ENCODE assay signal across 15 cellular contexts in the genomic region with DNA sequence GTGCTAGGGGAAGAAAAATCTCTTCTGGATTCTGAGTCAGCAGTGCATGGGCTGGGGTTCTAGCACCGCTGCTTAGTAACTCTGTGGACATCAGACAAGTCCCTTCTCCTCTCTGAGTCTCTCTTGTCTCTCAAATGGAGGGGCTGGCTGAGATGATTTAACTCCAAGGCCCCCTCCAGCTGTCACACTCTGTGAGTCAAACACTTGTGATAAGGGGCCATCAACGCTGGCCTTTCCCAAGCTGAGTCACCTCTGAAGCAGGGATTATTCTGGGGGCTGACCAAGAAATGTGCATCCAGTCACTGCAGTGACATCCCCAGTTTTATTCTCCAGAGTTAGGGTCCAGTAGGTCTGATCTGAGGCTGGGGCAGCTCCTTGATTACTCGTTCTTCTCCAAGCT.
DNase-seq lines count a peak whose midpoint lies in the region; ATAC-seq, FAIRE-seq and TF ChIP-seq lines count a peak whose summit lies in the region.
"Had no signal": no experiment of that assay in that cellular context is flagged by ENCODE, and none has a peak within 500 bp of the region (broad histone marks: within the 10 kb centered on the region; RNA-seq: fewer than 3 reads in every experiment).

No MANE protein-coding gene starts in this region.

- intact Hi-C loops in sigmoid colon (cut with DNase I), result no loop called here

- H3F3A ChIP-seq in smooth muscle cell (ENCODE audit: low read depth), result peaks cover 7% of the 10 kb centered on the region

- TF ChIP-seq EP300 in sigmoid colon (IDR thresholded peaks at IDR 0.05), result no peak

- no peaks in the 10 kb centered on the region for H3K9me3 ChIP-seq in astrocyte (ENCODE audit: insufficient read depth, low read depth, low read length)
- no peaks in the 10 kb centered on the region for H3K9me3 ChIP-seq in smooth muscle cell (replicated peaks; ENCODE audit: low read depth)
- no peaks in the 10 kb centered on the region for H3K9me3 ChIP-seq in sigmoid colon

- H3K36me3 Mint-ChIP-seq in astrocyte (ENCODE audit: low read depth, unreplicated experiment), result no peaks in the 10 kb centered on the region
- no peaks in the 10 kb centered on the region for H3K36me3 Mint-ChIP-seq in effector memory CD8-positive, alpha-beta T cell (ENCODE audit: insufficient read depth)

- H4K20me1 ChIP-seq in astrocyte (ENCODE audit: insufficient read depth, low read length) (no peaks in the 10 kb centered on the region), smooth muscle cell (ENCODE audit: low read depth) (no peaks in the 10 kb centered on the region)

- H3K4me3 Mint-ChIP-seq in astrocyte (ENCODE audit: unreplicated experiment), result no peak overlapping the region
- H3K4me3 Mint-ChIP-seq in effector memory CD8-positive, alpha-beta T cell, result no peak overlapping the region

- FAIRE-seq in astrocyte (lab: Jason Lieb, UNC), result no peak

- H3K27me3 ChIP-seq in astrocyte (ENCODE audit: insufficient read depth, low read length), result no peaks in the 10 kb centered on the region
- H3K27me3 ChIP-seq in smooth muscle cell (ENCODE audit: low read depth), result no peaks in the 10 kb centered on the region
- H3K27me3 ChIP-seq in sigmoid colon, result no peaks in the 10 kb centered on the region

- peak; percentile 5 for ATAC-seq in HG03432 (IDR thresholded peaks at IDR 0.05; ENCODE audit: unreplicated experiment)
- no peak for ATAC-seq in effector memory CD8-positive, alpha-beta T cell (replicated peaks)

- DNase-seq in NCI-H82 (lab: John Stamatoyannopoulos, UW) (peak; percentile 51), NCI-H82 treated with DMSO at 0.1 percent for 48 hours (lab: John Stamatoyannopoulos, UW; ENCODE audit: unreplicated experiment) (no peak), astrocyte (ENCODE audit: low read depth) (no peak), smooth muscle cell (lab: John Stamatoyannopoulos, UW; ENCODE audit: unreplicated experiment) (no peak), NCI-H526 treated with DMSO at 0.1 percent for 48 hours (lab: John Stamatoyannopoulos, UW) (no peak), sigmoid colon (no peak)
- no peak for DNase-seq in effector memory CD8-positive, alpha-beta T cell
- DNase-seq: 8988T; activated CD4-positive, alpha-beta T cell treated with anti-CD3 and anti-CD28 coated beads for 48 hours; activated T-cell treated with anti-CD3 and anti-CD28 coated beads, Interleukin-2, amount 50 U/mL, for 48 hours; NCI-H187; NCI-H69; T-helper 9 cell had no signal

- H3K27ac ChIP-seq in astrocyte (ENCODE audit: low read depth, low read length) (no peak overlapping the region), smooth muscle cell (ENCODE audit: low read depth) (peak overlapping the region; percentile 92), sigmoid colon (no peak overlapping the region)

- H3K36me3 ChIP-seq in astrocyte (ENCODE audit: insufficient read depth, low read length) (no peaks in the 10 kb centered on the region), smooth muscle cell (ENCODE audit: low read depth) (no peaks in the 10 kb centered on the region), sigmoid colon (no peaks in the 10 kb centered on the region)

- no peak for TF ChIP-seq POLR2A in sigmoid colon (IDR thresholded peaks at IDR 0.05)

- H2AFZ ChIP-seq in astrocyte (ENCODE audit: low read depth, low read length) (no peak overlapping the region), smooth muscle cell (ENCODE audit: low read depth) (no peak overlapping the region)

- no peaks in the 10 kb centered on the region for H3K9me3 Mint-ChIP-seq in astrocyte (ENCODE audit: unreplicated experiment)
- H3K9me3 Mint-ChIP-seq in effector memory CD8-positive, alpha-beta T cell, result peaks cover 5 to 7% of the 10 kb centered on the region in 2 donors

- H3K79me2 ChIP-seq in astrocyte (ENCODE audit: insufficient read depth, low read length) (no peaks in the 10 kb centered on the region), smooth muscle cell (ENCODE audit: low read depth) (no peaks in the 10 kb centered on the region)

- H3K27me3 Mint-ChIP-seq in astrocyte (ENCODE audit: low read depth, unreplicated experiment), result no peaks in the 10 kb centered on the region
- H3K27me3 Mint-ChIP-seq in effector memory CD8-positive, alpha-beta T cell, result no peaks in the 10 kb centered on the region

- no peaks in the 10 kb centered on the region for H3K4me1 ChIP-seq in astrocyte (ENCODE audit: insufficient read depth, low read length)
- peaks cover 6% of the 10 kb centered on the region for H3K4me1 ChIP-seq in smooth muscle cell (ENCODE audit: low read depth)
- H3K4me1 ChIP-seq in sigmoid colon, result peaks cover 0 to 37% (median 21%) of the 10 kb centered on the region in 4 donors

- H3K4me2 ChIP-seq in astrocyte (ENCODE audit: low read length) (no peak overlapping the region), smooth muscle cell (peak overlapping the region; percentile 57)

- H3K9ac ChIP-seq in astrocyte (ENCODE audit: low read length), result no peak overlapping the region
- peak overlapping the region; percentile 66 for H3K9ac ChIP-seq in smooth muscle cell (ENCODE audit: low read depth)

- TF ChIP-seq CTCF in astrocyte (IDR thresholded peaks at IDR 0.05; ENCODE audit: insufficient read depth, low read depth, low read length), result no peak
- TF ChIP-seq CTCF in smooth muscle cell (IDR thresholded peaks at IDR 0.05; ENCODE audit: borderline replicate concordance, insufficient read depth, poor library complexity, severe bottlenecking), result no peak
- no peak for TF ChIP-seq CTCF in sigmoid colon (IDR thresholded peaks at IDR 0.05)

- H3K4me3 ChIP-seq in astrocyte (ENCODE audit: insufficient read depth, low read depth, low read length), result no peak overlapping the region
- no peak overlapping the region for H3K4me3 ChIP-seq in smooth muscle cell
- no peak overlapping the region for H3K4me3 ChIP-seq in sigmoid colon
- H3K4me3 ChIP-seq: lung had no signal

- H3K4me1 Mint-ChIP-seq in astrocyte (ENCODE audit: low read depth, unreplicated experiment), result peaks cover 19% of the 10 kb centered on the region
- no peaks in the 10 kb centered on the region for H3K4me1 Mint-ChIP-seq in effector memory CD8-positive, alpha-beta T cell (ENCODE audit: low read depth in 2 of 2)

- peak overlapping the region; percentile 50 for H3K27ac Mint-ChIP-seq in astrocyte (ENCODE audit: unreplicated experiment)
- no peak overlapping the region for H3K27ac Mint-ChIP-seq in effector memory CD8-positive, alpha-beta T cell

- 25% methylated on average over 3 of the region's 3 CpGs for WGBS in smooth muscle cell (ENCODE audit: low lambda C conversion rate)
- WGBS in sigmoid colon, 2 donors, result 76% methylated on average over 3 of the region's 3 CpGs
